ENCODE assay signal across 9 cellular contexts in genomic region chr17:384622-385194, GRCh38. TPM values are rescaled to one million over a fixed set of nuclear protein-coding genes. Genes with fewer than 3 reads are reported as not detected.
DNase-seq lines count a peak whose midpoint lies in the region; ATAC-seq and TF ChIP-seq lines count a peak whose summit lies in the region.
"Had no signal": no experiment of that assay in that cellular context is flagged by ENCODE, and none has a peak within 500 bp of the region (broad histone marks: within the 10 kb centered on the region; RNA-seq: fewer than 3 reads in every experiment).

No MANE protein-coding gene starts in this region.

- no peak overlapping the region for H3K27ac ChIP-seq in ectodermal cell (ENCODE audit: insufficient read depth, low read depth, low read length, poor library complexity, severe bottlenecking)
- no peak overlapping the region for H3K27ac ChIP-seq in urinary bladder (ENCODE audit: low read depth)
- no peak overlapping the region for H3K27ac ChIP-seq in Karpas-422 (ENCODE audit: low read length)

- peaks cover 0 to 1% of the 10 kb centered on the region in 2 donors for H3K36me3 Mint-ChIP-seq in activated T-cell treated with anti-CD3 and anti-CD28 coated beads, Interleukin-2, amount 50 U/mL, for 72 hours (ENCODE audit: insufficient read depth in 2 of 2)
- H3K36me3 Mint-ChIP-seq in naive B cell = peaks cover 0 to 14% of the 10 kb centered on the region in 2 donors

- H2AFZ ChIP-seq in Karpas-422 (ENCODE audit: low read length) = no peak overlapping the region

- peaks cover 2 to 3% of the 10 kb centered on the region in 2 donors for H3K9me3 Mint-ChIP-seq in activated T-cell treated with anti-CD3 and anti-CD28 coated beads, Interleukin-2, amount 50 U/mL, for 72 hours
- peaks cover 0 to 7% (median 2%) of the 10 kb centered on the region in 7 donors for H3K9me3 Mint-ChIP-seq in naive B cell

- H3K27me3 Mint-ChIP-seq in activated T-cell treated with anti-CD3 and anti-CD28 coated beads, Interleukin-2, amount 50 U/mL, for 72 hours (ENCODE audit: low read depth) = peaks cover 27% of the 10 kb centered on the region
- peaks cover 12 to 42% (median 30%) of the 10 kb centered on the region in 3 donors for H3K27me3 Mint-ChIP-seq in naive B cell

- no peak for TF ChIP-seq CTCF in omental fat pad (IDR thresholded peaks at IDR 0.05)

- H3K9me2 ChIP-seq in Karpas-422 (replicated peaks; ENCODE audit: insufficient read depth, low read length) = no peaks in the 10 kb centered on the region

- peak in 1 of 2 donors; percentile 4 for ATAC-seq in activated T-cell treated with anti-CD3 and anti-CD28 coated beads, Interleukin-2, amount 50 U/mL, for 72 hours (replicated peaks in 1 of 2)
- ATAC-seq in naive B cell (ENCODE audit: low read depth in 2 of 2) (no peak), omental fat pad (ENCODE audit: low FRiP score) (no peak)

- peaks cover 18% of the 10 kb centered on the region for H3K4me1 Mint-ChIP-seq in activated T-cell treated with anti-CD3 and anti-CD28 coated beads, Interleukin-2, amount 50 U/mL, for 72 hours (ENCODE audit: low read depth)
- peaks cover 19 to 26% (median 24%) of the 10 kb centered on the region in 3 donors for H3K4me1 Mint-ChIP-seq in naive B cell

- 0 out of 2 replicates have a peak, but pooled peaks cover 6% of the 10 kb centered on the region for H4K20me1 ChIP-seq in Karpas-422 (ENCODE audit: insufficient read depth, low read depth, low read length)

- peak overlapping the region; percentile 41 for H3K4me3 ChIP-seq in ectodermal cell (ENCODE audit: insufficient read depth, low read depth, low read length)
- peak overlapping the region; percentile 81 for H3K4me3 ChIP-seq in urinary bladder (ENCODE audit: low read depth, low read length)
- no peak overlapping the region for H3K4me3 ChIP-seq in Karpas-422 (ENCODE audit: low read length)

- 8 to 11% methylated on average over 38 of the region's 38 CpGs for WGBS in ectodermal cell, 2 experiments
- 44% methylated on average over 38 of the region's 38 CpGs for WGBS in urinary bladder

- H3K36me3 ChIP-seq in ectodermal cell (ENCODE audit: control insufficient read depth, insufficient read depth, low read length) (no peaks in the 10 kb centered on the region), urinary bladder (ENCODE audit: insufficient read depth) (no peaks in the 10 kb centered on the region), Karpas-422 (ENCODE audit: insufficient read depth, low read length) (no peaks in the 10 kb centered on the region)

- H3K4me1 ChIP-seq in ectodermal cell (ENCODE audit: control insufficient read depth, insufficient read depth, low read length) (peaks cover 35% of the 10 kb centered on the region), urinary bladder (ENCODE audit: insufficient read depth) (no peaks in the 10 kb centered on the region), Karpas-422 (ENCODE audit: low read length) (0 out of 2 replicates have a peak, but pooled peaks cover 2% of the 10 kb centered on the region)

- H3K4me2 ChIP-seq in Karpas-422 (ENCODE audit: low read depth, low read length, poor library complexity, severe bottlenecking) = no peak overlapping the region

- DNase-seq in activated T-cell treated with anti-CD3 and anti-CD28 coated beads, Interleukin-2, amount 50 U/mL, for 72 hours = no peak
- no peak for DNase-seq in activated T-cell treated with anti-CD3 and anti-CD28 coated beads, Interleukin-2, amount 50 U/mL, for 1 hour
- DNase-seq in naive B cell (no peak), Karpas-422 (no peak), SW480 (ENCODE audit: low spot score) (no peak), omental fat pad (ENCODE audit: low spot score) (no peak)
- DNase-seq: amniotic stem cell had no signal

- H3K79me2 ChIP-seq in Karpas-422 (ENCODE audit: low read length) = no peaks in the 10 kb centered on the region

- no peak overlapping the region for H3K9ac ChIP-seq in Karpas-422 (ENCODE audit: low read length)

- H3K27me3 ChIP-seq in ectodermal cell (ENCODE audit: control insufficient read depth, insufficient read depth, low read length, poor library complexity, severe bottlenecking) = peaks cover 36% of the 10 kb centered on the region
- no peaks in the 10 kb centered on the region for H3K27me3 ChIP-seq in Karpas-422 (ENCODE audit: low read length)

- H3K9me3 ChIP-seq in ectodermal cell (ENCODE audit: control insufficient read depth, low read length) (no peaks in the 10 kb centered on the region), Karpas-422 (ENCODE audit: low read length) (no peaks in the 10 kb centered on the region)

- no peak overlapping the region for H3K27ac Mint-ChIP-seq in activated T-cell treated with anti-CD3 and anti-CD28 coated beads, Interleukin-2, amount 50 U/mL, for 72 hours
- H3K27ac Mint-ChIP-seq in naive B cell = peak overlapping the region in 1 of 6 donors; percentile 73

- peak overlapping the region; percentile 66 to 76 for H3K4me3 Mint-ChIP-seq in activated T-cell treated with anti-CD3 and anti-CD28 coated beads, Interleukin-2, amount 50 U/mL, for 72 hours
- H3K4me3 Mint-ChIP-seq in naive B cell = peak overlapping the region; percentile 60 to 92 (median 81)

RNA-seq across cellular contexts. Expression of gene RPH3AL, which starts 32.1 kb away (rescaled TPM):
- total RNA-seq in activated T-cell treated with anti-CD3 and anti-CD28 coated beads, Interleukin-2, amount 50 U/mL, for 72 hours = 1 to 10 TPM; 3.5 to 7.2 TPM
- polyA plus RNA-seq in ectodermal cell (2013, experiment 1 of 4) = 6.7 TPM
- polyA plus RNA-seq in ectodermal cell (2013, experiment 2 of 4) = 9.6 TPM
- 6.8 TPM for polyA plus RNA-seq in ectodermal cell (2013, experiment 3 of 4)
- polyA plus RNA-seq in ectodermal cell (2013, experiment 4 of 4) = 7.3 TPM
- 10 to 100 TPM in 2 of 6 donors, 1 to 10 TPM in 3, not detected in 1; 1.3 to 13.2 (median 2.9) TPM for polyA plus RNA-seq in naive B cell (ENCODE audit: low read depth in 6 of 6)
- 5.4 TPM for total RNA-seq in urinary bladder
- 7.1 TPM for polyA plus RNA-seq in urinary bladder
- total RNA-seq in Karpas-422 (2014; rRNA removed; shearing (Covaris generic); ENCODE audit: low replicate concordance) = 0.29 TPM in 1 of 2 replicates, not detected in the other
- 10 to 100 TPM; 10.0 to 51.1 (median 25.7) TPM for total RNA-seq in omental fat pad
